ENCODE assay signal across 8 cellular contexts in the genomic region with DNA sequence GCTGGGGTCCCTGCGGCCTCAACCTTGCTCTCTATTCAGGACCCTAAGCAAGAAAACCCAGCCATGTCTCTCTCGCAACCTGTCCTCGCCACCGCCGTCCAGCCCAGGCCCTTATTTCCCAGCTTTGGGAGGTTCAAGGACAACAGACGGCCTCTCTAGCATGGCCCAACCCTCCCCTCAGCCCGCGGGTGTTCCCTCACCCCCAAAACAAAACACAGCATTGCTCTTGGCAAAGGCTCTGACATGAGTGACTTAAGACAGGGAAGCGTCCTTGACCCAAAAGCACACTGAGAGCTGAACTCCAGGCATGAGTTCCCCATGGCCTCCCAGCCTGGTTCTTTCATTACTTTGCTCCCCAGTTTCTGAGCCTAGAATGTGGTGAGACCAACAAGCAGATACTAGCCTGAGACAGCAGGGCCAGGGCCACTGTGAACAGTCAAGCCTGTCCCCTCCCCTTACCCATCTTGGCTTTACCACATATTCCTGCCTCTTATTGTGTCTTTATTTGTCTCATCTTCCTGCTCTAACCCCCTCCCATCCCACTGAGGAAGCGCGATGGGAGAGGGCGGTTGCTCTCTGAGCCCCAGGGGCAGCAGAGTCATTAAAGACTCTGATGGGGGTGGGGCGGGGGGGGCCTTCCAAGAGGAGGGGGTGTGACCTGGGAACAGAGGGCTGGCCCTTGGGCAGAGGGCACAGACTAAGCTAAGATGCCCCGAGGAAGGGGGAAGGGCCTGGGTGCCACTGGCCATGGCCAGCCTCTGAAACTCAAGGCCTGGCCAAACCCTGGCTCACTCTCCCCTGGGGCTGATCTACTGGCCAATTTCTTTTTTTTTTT. TPM values are rescaled to one million over a fixed set of nuclear protein-coding genes. Genes with fewer than 3 reads are reported as not detected.
DNase-seq lines count a peak whose midpoint lies in the region; ATAC-seq lines count a peak whose summit lies in the region.

No MANE protein-coding gene starts in this region.

- H4K20me1 ChIP-seq in BLaER1, result peaks cover 80% of the 10 kb centered on the region

- peak overlapping the region; percentile 91 for H3K27ac Mint-ChIP-seq in central memory CD8-positive, alpha-beta T cell (ENCODE audit: low read depth)
- H3K27ac Mint-ChIP-seq in naive B cell, result peak overlapping the region in 4 of 6 donors; percentile 74 to 93 (median 80)

- peaks cover 62% of the 10 kb centered on the region for H3K36me3 ChIP-seq in BLaER1

- H3K27ac ChIP-seq in BLaER1, result peak overlapping the region; percentile 94

- H3K4me3 Mint-ChIP-seq in central memory CD8-positive, alpha-beta T cell, result peak overlapping the region; percentile 71
- H3K4me3 Mint-ChIP-seq in naive B cell, result peak overlapping the region; percentile 64 to 88 (median 76)

- H3K27me3 ChIP-seq in BLaER1, result no peaks in the 10 kb centered on the region

- H3K4me1 ChIP-seq in BLaER1, result peaks cover 92% of the 10 kb centered on the region

- peak overlapping the region; percentile 79 for H3K9ac ChIP-seq in BLaER1

- peaks cover 33% of the 10 kb centered on the region for H3K36me3 Mint-ChIP-seq in central memory CD8-positive, alpha-beta T cell (ENCODE audit: insufficient read depth)
- no peaks in the 10 kb centered on the region for H3K36me3 Mint-ChIP-seq in naive B cell

- H3K9me3 ChIP-seq in BLaER1, result no peaks in the 10 kb centered on the region

- peak; percentile 64 for DNase-seq in M059J (ENCODE audit: low read depth)
- DNase-seq in central memory CD8-positive, alpha-beta T cell (ENCODE audit: low spot score in 2 of 2), result no peak
- DNase-seq in naive B cell, result no peak
- DNase-seq in NCI-H2081 (lab: John Stamatoyannopoulos, UW), result no peak
- DNase-seq in glomerular visceral epithelial cell (ENCODE audit: extremely low spot score), result no peak

- H3K4me1 Mint-ChIP-seq in central memory CD8-positive, alpha-beta T cell, result peaks cover 59% of the 10 kb centered on the region
- peaks cover 39 to 58% (median 48%) of the 10 kb centered on the region in 3 donors for H3K4me1 Mint-ChIP-seq in naive B cell

- H3K4me3 ChIP-seq in BLaER1, result peak overlapping the region; percentile 63

- no peak for ATAC-seq in central memory CD8-positive, alpha-beta T cell (replicated peaks; ENCODE audit: extremely low read depth, poor library complexity, severe bottlenecking)
- ATAC-seq in naive B cell (ENCODE audit: low read depth in 2 of 2), result no peak
- ATAC-seq in HG02885 (IDR thresholded peaks at IDR 0.05; ENCODE audit: poor library complexity, unreplicated experiment), result no peak
- ATAC-seq in GM21825 (IDR thresholded peaks at IDR 0.05; ENCODE audit: unreplicated experiment), result no peak

- no peaks in the 10 kb centered on the region for H3K9me3 Mint-ChIP-seq in central memory CD8-positive, alpha-beta T cell
- no peaks in the 10 kb centered on the region for H3K9me3 Mint-ChIP-seq in naive B cell

- H3K27me3 Mint-ChIP-seq in central memory CD8-positive, alpha-beta T cell, result no peaks in the 10 kb centered on the region
- H3K27me3 Mint-ChIP-seq in naive B cell, result peaks cover 0 to 4% (median 0%) of the 10 kb centered on the region in 3 donors

- peak overlapping the region; percentile 94 for H3K4me2 ChIP-seq in BLaER1

RNA-seq across cellular contexts. Expression of a gene that starts 11.8 kb away (rescaled TPM):
- 40.5 and 57.7 TPM in 2 replicates for total RNA-seq in M059J (2014; rRNA removed; shearing (Covaris generic))
- polyA plus RNA-seq in naive B cell (ENCODE audit: low read depth in 6 of 6), result 10 to 100 TPM in 1 of 6 donors, 1 to 10 TPM in 5; 4.8 to 10.0 (median 5.4) TPM
